25 cellular contexts compared by ENCODE assay signal in genomic region chr5:91352831-91353695, GRCh38. TPM values are rescaled to one million over a fixed set of nuclear protein-coding genes. Genes with fewer than 3 reads are reported as not detected.
A peak's percentile ranks its signal among the peaks of the same experiment; 100 is the strongest.
DNase-seq lines count a peak whose midpoint lies in the region; ATAC-seq and TF ChIP-seq lines count a peak whose summit lies in the region.
"Had no signal": no experiment of that assay in that cellular context is flagged by ENCODE, and none has a peak within 500 bp of the region (broad histone marks: within the 10 kb centered on the region; RNA-seq: fewer than 3 reads in every experiment).

No MANE protein-coding gene starts in this region.

- H3K4me1 Mint-ChIP-seq in neural progenitor cell, result peaks cover 6% of the 10 kb centered on the region

- ATAC-seq in GM21447 (IDR thresholded peaks at IDR 0.05; ENCODE audit: unreplicated experiment) (no peak), sciatic nerve (no peak)
- ATAC-seq: GM12878, Panc1 had no signal

- H3K9me3 ChIP-seq in SJCRH30 (replicated peaks), result no peaks in the 10 kb centered on the region; the same call in 1 of the 2 replicates
- no peaks in the 10 kb centered on the region for H3K9me3 ChIP-seq in neural progenitor cell (ENCODE audit: low read depth)
- H3K9me3 ChIP-seq: Caco-2 had no signal

- no peak overlapping the region for H3K27ac Mint-ChIP-seq in neural progenitor cell
- H3K27ac Mint-ChIP-seq: CD4-positive, alpha-beta T cell had no signal

- no peaks in the 10 kb centered on the region for H3K79me2 ChIP-seq in neural progenitor cell (ENCODE audit: low read depth)

- H3K27me3 ChIP-seq in SJCRH30, result no peaks in the 10 kb centered on the region
- H3K27me3 ChIP-seq in neural progenitor cell, result no peaks in the 10 kb centered on the region

- H3K9me3 Mint-ChIP-seq in neural progenitor cell, result no peaks in the 10 kb centered on the region

- H3K4me1 ChIP-seq in SJCRH30 (peaks cover 46% of the 10 kb centered on the region), neural progenitor cell (peaks cover 12% of the 10 kb centered on the region)

- H3K27ac ChIP-seq in SJCRH30 (peak overlapping the region; percentile 54), neural progenitor cell (no peak overlapping the region)
- H3K27ac ChIP-seq: GM23248, SK-N-MC had no signal

- no peaks in the 10 kb centered on the region for H3K36me3 ChIP-seq in SJCRH30
- no peaks in the 10 kb centered on the region for H3K36me3 ChIP-seq in neural progenitor cell

- no peak overlapping the region for H3K4me2 ChIP-seq in neural progenitor cell

- no peak for TF ChIP-seq CTCF in neural progenitor cell (IDR thresholded peaks at IDR 0.05)

- peaks cover 10% of the 10 kb centered on the region for H3K27me3 Mint-ChIP-seq in neural progenitor cell (ENCODE audit: insufficient read depth, low read depth)
- H3K27me3 Mint-ChIP-seq: CD4-positive, alpha-beta T cell had no signal

- no peaks in the 10 kb centered on the region for H3K36me3 Mint-ChIP-seq in neural progenitor cell

- H3K9ac ChIP-seq in neural progenitor cell, result no peak overlapping the region
- H3K9ac ChIP-seq: GM23248 had no signal

- intact Hi-C loops in sciatic nerve (cut with DNase I), result no loop called here

- H3K4me3 ChIP-seq in SJCRH30 (no peak overlapping the region), neural progenitor cell (no peak overlapping the region)
- H3K4me3 ChIP-seq: GM12878, GM23248, SK-N-MC had no signal

- peak in 2 of 3 experiments; percentile 18 to 65 for DNase-seq in NCI-H1417 (lab: John Stamatoyannopoulos, UW)
- DNase-seq in NCI-H1417 treated with DMSO at 0.1 percent for 48 hours (lab: John Stamatoyannopoulos, UW), result no peak
- peak; percentile 80 for DNase-seq in NCI-H146 (lab: John Stamatoyannopoulos, UW)
- peak in 1 of 2 experiments; percentile 67 for DNase-seq in SJCRH30
- DNase-seq in neural progenitor cell (ENCODE audit: low spot score), result peak; percentile 19
- no peak for DNase-seq in dermis blood vessel endothelial cell
- no peak for DNase-seq in sciatic nerve (ENCODE audit: low spot score)
- DNase-seq: 8988T; Caco-2; CD4-positive, alpha-beta T cell; EL; GM23248; HCEC 1CT; Kasumi-1; MM.1S; NCI-H1092; NCI-H187 treated with DMSO at 0.1 percent for 48 hours; NCI-H2171; NCI-H446 treated with DMSO at 0.1 percent for 48 hours; NCI-H774; T-helper 1 cell had no signal

- no peaks in the 10 kb centered on the region for H3F3A ChIP-seq in neural progenitor cell (ENCODE audit: low read depth)

- H2AFZ ChIP-seq in neural progenitor cell (replicated peaks), result no peak overlapping the region
- H2AFZ ChIP-seq: GM23248 had no signal

- H4K20me1 ChIP-seq in neural progenitor cell (ENCODE audit: low read depth), result no peaks in the 10 kb centered on the region

- H3K4me3 Mint-ChIP-seq in neural progenitor cell, result no peak overlapping the region
- H3K4me3 Mint-ChIP-seq: CD4-positive, alpha-beta T cell had no signal

RNA-seq across cellular contexts. Expression of gene ARRDC3, which starts 30.1 kb away (rescaled TPM):
- 27.6 and 33.4 TPM in 2 replicates for total RNA-seq in SJCRH30 (2014; rRNA removed; shearing (Covaris generic))
- total RNA-seq in neural progenitor cell (ENCODE audit: low replicate concordance) (79.3 and 126 TPM in 2 replicates), dermis blood vessel endothelial cell (81.0 and 94.4 TPM in 2 replicates), sciatic nerve (178 TPM)

Comparison
In these comparisons a context has a peak if more than half of its experiments do, and no peak if none do; other contexts are left out.
1. DNase-seq: peak in NCI-H1417 (2 of 3), NCI-H146 (single experiment) and neural progenitor cell (single experiment); none in NCI-H1417 treated with DMSO at 0.1 percent for 48 hours (single experiment), dermis blood vessel endothelial cell (single experiment) and sciatic nerve (single experiment).